In the genomic region with DNA sequence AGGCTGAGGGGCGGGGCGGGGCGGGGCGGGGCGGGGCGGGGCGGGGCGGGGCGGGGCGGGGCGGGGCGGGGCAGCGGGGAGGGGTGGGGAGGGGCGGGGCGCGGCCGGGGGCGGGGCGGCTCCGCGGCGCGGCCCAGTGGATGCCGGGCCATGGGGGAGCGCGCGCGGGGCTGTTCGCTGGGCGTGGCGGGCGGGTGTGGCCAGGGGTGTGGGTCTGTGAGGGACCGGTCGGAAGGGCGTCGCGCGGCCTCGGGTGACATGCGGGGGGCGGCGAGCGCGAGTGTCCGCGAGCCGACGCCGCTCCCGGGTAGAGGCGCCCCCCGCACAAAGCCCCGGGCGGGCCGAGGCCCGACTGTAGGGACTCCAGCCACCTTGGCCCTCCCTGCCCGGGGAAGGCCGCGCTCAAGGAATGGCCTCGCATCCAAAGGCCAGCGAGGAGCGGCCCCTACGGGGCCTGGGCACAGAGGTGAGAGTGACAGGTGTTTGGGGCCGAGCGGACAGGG, we compare ENCODE assay signal across 8 cellular contexts. TPM values are rescaled to one million over a fixed set of nuclear protein-coding genes. Genes with fewer than 3 reads are reported as not detected.
DNase-seq lines count a peak whose midpoint lies in the region; ATAC-seq and FAIRE-seq lines count a peak whose summit lies in the region.

A gene (plus strand): TSS at position 188 of the 503 bp plus-strand sequence. CDS start 71 bp downstream, at position 259.

- H3K36me3 ChIP-seq in iPS-15b (ENCODE audit: control insufficient read depth, insufficient read depth, low read length) (no peaks in the 10 kb centered on the region), small intestine (ENCODE audit: control insufficient read depth in 2 of 2, insufficient read depth in 2 of 2, low read length in 2 of 2) (peaks cover 0 to 4% of the 10 kb centered on the region in 2 donors)

- H3K4me1 ChIP-seq in iPS-15b (ENCODE audit: control insufficient read depth, insufficient read depth, low read length) (no peaks in the 10 kb centered on the region), small intestine (ENCODE audit: control insufficient read depth in 2 of 2, insufficient read depth in 1 of 2, low read depth in 1 of 2, low read length in 1 of 2) (peaks cover 0 to 3% of the 10 kb centered on the region in 2 donors)

- H3K27ac ChIP-seq in small intestine (ENCODE audit: low read depth in 1 of 2, low read length in 1 of 2), result peak within 1 kb of the TSS; percentile 82 to 99

- H3K9me3 ChIP-seq in iPS-15b (ENCODE audit: control insufficient read depth, insufficient read depth, low read length) (peaks cover 13% of the 10 kb centered on the region), small intestine (ENCODE audit: control insufficient read depth, low read depth) (peaks cover 5% of the 10 kb centered on the region)

- no peak within 1 kb of the TSS for H3K9ac ChIP-seq in iPS-15b (ENCODE audit: low read depth, low read length)

- FAIRE-seq in small intestine (lab: Jason Lieb, UNC), result no peak

- peak within 1 kb of the TSS; percentile 56 for H3K4me3 ChIP-seq in iPS-15b (ENCODE audit: low read depth, low read length)
- peak within 1 kb of the TSS; percentile 72 to 76 for H3K4me3 ChIP-seq in small intestine (ENCODE audit: low read depth in 1 of 2, low read length in 2 of 2)

- DNase-seq in GDM1 (lab: John Stamatoyannopoulos, UW), result peak; percentile 87
- peak; percentile 62 for DNase-seq in NCI-H82 treated with DMSO at 0.1 percent for 48 hours (lab: John Stamatoyannopoulos, UW; ENCODE audit: unreplicated experiment)
- DNase-seq in anterior cingulate cortex (lab: John Stamatoyannopoulos, UW), result peak in 32 of 58 donors; percentile 30 to 92 (median 78)
- no peak for DNase-seq in small intestine
- DNase-seq in SIG-M5 (lab: John Stamatoyannopoulos, UW), result no peak

- H3K27me3 ChIP-seq in iPS-15b (ENCODE audit: control insufficient read depth, insufficient read depth, low read length) (peaks cover 3% of the 10 kb centered on the region), small intestine (ENCODE audit: control insufficient read depth in 2 of 2, insufficient read depth in 2 of 2, low read length in 2 of 2) (no peaks in the 10 kb centered on the region)

- 2 to 7% (median 5%) methylated on average over 17 to 48 of the region's 65 CpGs for WGBS in small intestine, 3 donors

- peak; percentile 57 for ATAC-seq in HG02588 (IDR thresholded peaks at IDR 0.05; ENCODE audit: unreplicated experiment)
- ATAC-seq in GM19395 (IDR thresholded peaks at IDR 0.05; ENCODE audit: unreplicated experiment), result no peak

RNA-seq across cellular contexts. Expression of the gene that starts here (rescaled TPM):
- polyA plus RNA-seq in small intestine, result 1 to 10 TPM in 1 of 3 donors, under 1 TPM in 2; 0.22 to 1.9 (median 0.27) TPM

Comparison
In these comparisons a context has a peak if more than half of its experiments do, and no peak if none do; other contexts are left out.
1. DNase-seq: peak in GDM1 (single experiment), NCI-H82 treated with DMSO at 0.1 percent for 48 hours (single experiment) and anterior cingulate cortex (32 of 58); none in small intestine (single experiment) and SIG-M5 (single experiment).